Comparison of ENCODE assay signal across 14 cellular contexts in genomic region chr11:105071060-105071732, GRCh38. TPM values are rescaled to one million over a fixed set of nuclear protein-coding genes. Genes with fewer than 3 reads are reported as not detected.
A peak's percentile ranks its signal among the peaks of the same experiment; 100 is the strongest.
DNase-seq lines count a peak whose midpoint lies in the region; ATAC-seq and TF ChIP-seq lines count a peak whose summit lies in the region.
"Had no signal": no experiment of that assay in that cellular context is flagged by ENCODE, and none has a peak within 500 bp of the region (broad histone marks: within the 10 kb centered on the region; RNA-seq: fewer than 3 reads in every experiment).

No MANE protein-coding gene starts in this region.

- no peaks in the 10 kb centered on the region for H3K4me1 ChIP-seq in foreskin keratinocyte
- H3K4me1 ChIP-seq: parathyroid adenoma had no signal

- CTCF ChIA-PET in activated CD4-positive, alpha-beta memory T cell treated with anti-CD3 and anti-CD28 coated beads for 36 hours (lab: Charles Lee), result interaction anchor here (0.7 kb wide), 1 partner anchor 712 kb away, joined by 3 read pairs; no protein-coding TSS in a partner anchor

- POLR2A ChIA-PET in activated CD4-positive, alpha-beta memory T cell treated with anti-CD3 and anti-CD28 coated beads for 36 hours (lab: Charles Lee), result no interaction called here

- H3K27ac ChIP-seq in foreskin keratinocyte, result no peak overlapping the region
- H3K27ac ChIP-seq: GM23248, parathyroid adenoma had no signal

- no peaks in the 10 kb centered on the region for H3K9me3 Mint-ChIP-seq in CD14-positive monocyte
- no peaks in the 10 kb centered on the region for H3K9me3 Mint-ChIP-seq in activated CD4-positive, alpha-beta memory T cell treated with anti-CD3 and anti-CD28 coated beads for 36 hours

- peak overlapping the region; percentile 18 to 70 for H3K4me3 Mint-ChIP-seq in CD14-positive monocyte
- H3K4me3 Mint-ChIP-seq in activated CD4-positive, alpha-beta memory T cell treated with anti-CD3 and anti-CD28 coated beads for 36 hours, result peak overlapping the region; percentile 67

- intact Hi-C loops in CD14-positive monocyte (cut with micrococcal nuclease) (loop anchor here in 1 of 2 donors (1.0 kb wide), 1 partner anchor 10 kb away; no protein-coding TSS in a partner anchor), Right ventricle myocardium inferior (cut with DNase I) (no loop called here)
- intact Hi-C loops in activated CD4-positive, alpha-beta memory T cell treated with anti-CD3 and anti-CD28 coated beads for 36 hours (cut with micrococcal nuclease), result loop anchor here (2.0 kb wide), 2 partner anchors 16 to 24 kb away; no protein-coding TSS in a partner anchor

- H3K36me3 Mint-ChIP-seq in CD14-positive monocyte, result no peaks in the 10 kb centered on the region
- no peaks in the 10 kb centered on the region for H3K36me3 Mint-ChIP-seq in activated CD4-positive, alpha-beta memory T cell treated with anti-CD3 and anti-CD28 coated beads for 36 hours

- no peak for TF ChIP-seq CTCF in CD14-positive monocyte (IDR thresholded peaks at IDR 0.05)
- TF ChIP-seq CTCF in foreskin keratinocyte (conservative IDR thresholded peaks at IDR 0.05), result no peak

- DNase-seq in CD14-positive monocyte (ENCODE audit: low spot score) (no peak), CD1c-positive myeloid dendritic cell (ENCODE audit: extremely low spot score) (peak; percentile 11), foreskin keratinocyte (peak; percentile 42 to 54), Right ventricle myocardium inferior (ENCODE audit: missing footprints) (no peak), NCI-H2227 treated with DMSO at 0.1 percent for 48 hours (lab: John Stamatoyannopoulos, UW) (no peak)
- DNase-seq in activated CD4-positive, alpha-beta memory T cell treated with anti-CD3 and anti-CD28 coated beads for 36 hours, result no peak
- DNase-seq: DMS79, GM23248, NCI-H2081, NCI-H526 treated with DMSO at 0.1 percent for 48 hours had no signal

- H3K27ac Mint-ChIP-seq in CD14-positive monocyte, result peak overlapping the region; percentile 74 to 96 (median 88)
- peak overlapping the region; percentile 55 for H3K27ac Mint-ChIP-seq in activated CD4-positive, alpha-beta memory T cell treated with anti-CD3 and anti-CD28 coated beads for 36 hours

- H3K27me3 Mint-ChIP-seq in CD14-positive monocyte (ENCODE audit: low read depth in 3 of 3), result no peaks in the 10 kb centered on the region
- no peaks in the 10 kb centered on the region for H3K27me3 Mint-ChIP-seq in activated CD4-positive, alpha-beta memory T cell treated with anti-CD3 and anti-CD28 coated beads for 36 hours

- H3K4me1 Mint-ChIP-seq in CD14-positive monocyte, result peaks cover 24% of the 10 kb centered on the region
- H3K4me1 Mint-ChIP-seq in activated CD4-positive, alpha-beta memory T cell treated with anti-CD3 and anti-CD28 coated beads for 36 hours (ENCODE audit: low read depth), result peaks cover 32% of the 10 kb centered on the region

- no peaks in the 10 kb centered on the region for H3K27me3 ChIP-seq in foreskin keratinocyte

- ATAC-seq in foreskin keratinocyte (peak; percentile 48), HG03439 (IDR thresholded peaks at IDR 0.05; ENCODE audit: unreplicated experiment) (no peak), Right ventricle myocardium inferior (no peak)

RNA-seq across cellular contexts. Expression of gene CARD16, which starts 26.1 kb away (rescaled TPM):
- 100 to 1,000 TPM; 671 to 731 TPM for polyA plus RNA-seq in CD14-positive monocyte
- 10 to 100 TPM in 1 of 2 experiments, 1 to 10 TPM in 1; 8.6 to 10.5 TPM for total RNA-seq in activated CD4-positive, alpha-beta memory T cell treated with anti-CD3 and anti-CD28 coated beads for 36 hours
- 11.6 and 13.1 TPM in 2 replicates for total RNA-seq in foreskin keratinocyte
- polyA plus RNA-seq in foreskin keratinocyte, result 18.5 and 24.0 TPM in 2 replicates
- 9.2 TPM for total RNA-seq in Right ventricle myocardium inferior
- total RNA-seq: GM23248 had no signal
- polyA plus RNA-seq: GM23248 had no signal

RNA-seq across cellular contexts. Expression of gene CASP1, which starts 36.3 kb away (rescaled TPM):
- polyA plus RNA-seq in CD14-positive monocyte (100 to 1,000 TPM; 433 to 460 TPM), foreskin keratinocyte (29.8 and 38.0 TPM in 2 replicates)
- 10 to 100 TPM; 28.5 to 37.1 TPM for total RNA-seq in activated CD4-positive, alpha-beta memory T cell treated with anti-CD3 and anti-CD28 coated beads for 36 hours
- total RNA-seq in foreskin keratinocyte (37.0 and 47.5 TPM in 2 replicates), Right ventricle myocardium inferior (11.9 TPM)

RNA-seq across cellular contexts. Expression of gene CASP5, which starts 48.2 kb away (rescaled TPM):
- polyA plus RNA-seq in CD14-positive monocyte, result 1 to 10 TPM; 2.3 to 6.4 TPM
- total RNA-seq in activated CD4-positive, alpha-beta memory T cell treated with anti-CD3 and anti-CD28 coated beads for 36 hours, result not detected
- total RNA-seq in foreskin keratinocyte, result not detected in 2 replicates
- polyA plus RNA-seq in foreskin keratinocyte, result not detected in 2 replicates
- total RNA-seq in Right ventricle myocardium inferior, result not detected
- total RNA-seq: endothelial cell of umbilical vein, GM23248 had no signal
- polyA plus RNA-seq: BJ, endothelial cell of umbilical vein, GM23248 had no signal

Comparison
In these comparisons a context has a peak if more than half of its experiments do, and no peak if none do; other contexts are left out.
1. DNase-seq: peak in CD1c-positive myeloid dendritic cell (single experiment) and foreskin keratinocyte (2 of 2); none in CD14-positive monocyte (single experiment), activated CD4-positive, alpha-beta memory T cell treated with anti-CD3 and anti-CD28 coated beads for 36 hours (single experiment), Right ventricle myocardium inferior (single experiment) and NCI-H2227 treated with DMSO at 0.1 percent for 48 hours (single experiment).